14 cellular contexts compared by ENCODE assay signal in the genomic region with DNA sequence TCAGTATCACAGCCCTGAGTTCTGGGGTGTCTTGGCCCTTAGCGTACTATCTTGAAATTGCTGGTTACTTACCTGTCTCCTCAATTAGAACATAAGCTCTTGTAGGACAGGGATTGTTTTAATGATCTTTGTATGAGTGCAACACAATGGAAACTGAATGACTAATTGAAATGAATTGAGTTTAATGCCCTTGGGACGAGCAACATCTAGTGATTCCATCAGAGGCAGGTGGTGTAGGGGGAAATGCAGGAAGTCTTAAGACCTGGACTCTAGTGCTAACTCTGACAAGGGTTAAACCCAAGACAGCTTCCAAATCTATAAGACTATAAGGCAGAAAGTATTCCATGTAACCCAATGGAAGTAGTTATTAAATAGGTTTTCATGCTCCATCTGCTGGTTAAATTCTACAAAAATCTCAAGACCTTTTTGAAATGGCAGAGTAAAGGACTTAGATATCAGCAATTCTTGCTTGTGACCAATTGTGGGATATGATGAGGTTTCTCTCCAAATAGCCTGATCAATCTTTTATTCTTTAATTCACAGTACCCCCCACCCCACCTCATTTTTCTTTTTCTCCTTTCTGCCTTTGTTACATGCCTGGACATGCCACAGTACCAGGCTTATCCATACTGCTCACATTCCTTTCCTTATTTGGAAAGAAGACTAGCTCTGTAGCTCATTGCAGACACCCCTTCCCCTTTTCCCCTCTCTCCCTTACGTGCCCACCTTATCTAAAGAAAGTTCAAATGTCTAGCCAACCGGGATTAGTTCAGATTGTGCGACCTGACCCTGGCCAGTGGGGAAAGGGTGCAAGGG.
A peak's percentile ranks its signal among the peaks of the same experiment; 100 is the strongest.
DNase-seq lines count a peak whose midpoint lies in the region; ATAC-seq, FAIRE-seq and TF ChIP-seq lines count a peak whose summit lies in the region.
"Had no signal": no experiment of that assay in that cellular context is flagged by ENCODE, and none has a peak within 500 bp of the region (broad histone marks: within the 10 kb centered on the region; RNA-seq: fewer than 3 reads in every experiment).

No MANE protein-coding gene starts in this region.

- H2AFZ ChIP-seq in OCI-LY3 (ENCODE audit: low read depth, low read length) (no peak overlapping the region), endothelial cell of umbilical vein (ENCODE audit: low read depth, low read length) (no peak overlapping the region)

- no peak for TF ChIP-seq POLR2A in endothelial cell of umbilical vein (IDR thresholded peaks at IDR 0.05; ENCODE audit: low read depth, low read length)

- no peak overlapping the region for H3K4me3 ChIP-seq in OCI-LY3 (ENCODE audit: low read length)
- H3K4me3 ChIP-seq in endothelial cell of umbilical vein (replicated peaks in 1 of 3; ENCODE audit: insufficient read depth in 1 of 3, low read depth in 1 of 3, low read length in 3 of 3), result no peak overlapping the region

- no peaks in the 10 kb centered on the region for H3K4me1 ChIP-seq in OCI-LY3 (ENCODE audit: low read length)
- H3K4me1 ChIP-seq in endothelial cell of umbilical vein (ENCODE audit: control insufficient read depth, extremely low read depth, insufficient read depth, low read length), result no peaks in the 10 kb centered on the region

- ATAC-seq in GM18861 (IDR thresholded peaks at IDR 0.05; ENCODE audit: unreplicated experiment), result no peak

- POLR2A ChIA-PET in endothelial cell of umbilical vein (lab: Charles Lee), result no interaction called here

- no peak overlapping the region for H3K9ac ChIP-seq in OCI-LY3 (ENCODE audit: low read length)
- no peak overlapping the region for H3K9ac ChIP-seq in endothelial cell of umbilical vein (replicated peaks; ENCODE audit: extremely low read depth, insufficient read depth, low read length)

- H3K27ac ChIP-seq in OCI-LY3 (ENCODE audit: low read length), result no peak overlapping the region
- H3K27ac ChIP-seq in endothelial cell of umbilical vein (ENCODE audit: insufficient read depth, low read depth, low read length), result no peak overlapping the region

- H3K36me3 ChIP-seq in OCI-LY3 (replicated peaks; ENCODE audit: low read depth, low read length) (no peaks in the 10 kb centered on the region), endothelial cell of umbilical vein (ENCODE audit: control insufficient read depth in 2 of 2, extremely low read depth in 1 of 2, insufficient read depth in 2 of 2, low read length in 2 of 2) (no peaks in the 10 kb centered on the region)

- H3K79me2 ChIP-seq in OCI-LY3 (ENCODE audit: low read length) (no peaks in the 10 kb centered on the region), endothelial cell of umbilical vein (ENCODE audit: control insufficient read depth, insufficient read depth, low read length) (no peaks in the 10 kb centered on the region)

- no peaks in the 10 kb centered on the region for H3K9me1 ChIP-seq in endothelial cell of umbilical vein (replicated peaks; ENCODE audit: control insufficient read depth, extremely low read depth, insufficient read depth, low read length)

- no TSS peak for BruUV-seq in endothelial cell of umbilical vein (replicated peaks; lab: Mats Ljungman, UMichigan)

- intact Hi-C loops in endothelial cell of umbilical vein (cut with micrococcal nuclease), result no loop called here

- H3K9me3 ChIP-seq in OCI-LY3 (ENCODE audit: insufficient read depth, low read length) (no peaks in the 10 kb centered on the region), endothelial cell of umbilical vein (replicated peaks; ENCODE audit: control insufficient read depth, insufficient read depth, low read length) (no peaks in the 10 kb centered on the region)

- H4K20me1 ChIP-seq in OCI-LY3 (ENCODE audit: insufficient read depth, low read length) (no peaks in the 10 kb centered on the region), endothelial cell of umbilical vein (replicated peaks; ENCODE audit: control insufficient read depth, extremely low read depth, insufficient read depth, low read length) (no peaks in the 10 kb centered on the region)

- H3K27me3 ChIP-seq in OCI-LY3 (ENCODE audit: low read depth, low read length), result no peaks in the 10 kb centered on the region
- H3K27me3 ChIP-seq in endothelial cell of umbilical vein (ENCODE audit: control insufficient read depth in 2 of 2, insufficient read depth in 2 of 2, low read length in 2 of 2), result no peaks in the 10 kb centered on the region

- CTCF ChIA-PET in endothelial cell of umbilical vein (lab: Charles Lee), result no interaction called here

- dilution Hi-C loops in endothelial cell of umbilical vein (cut with MboI; ENCODE audit: extremely low pct_ligation_motif_present, low sequenced_read_pairs), result no loop called here

- DNase-seq in GM03348 (ENCODE audit: low spot score) (peak; percentile 52), endothelial cell of umbilical vein (ENCODE audit: low read depth, low spot score) (peak; percentile 11), non-pigmented ciliary epithelial cell (ENCODE audit: low read depth) (peak; percentile 41), NCI-H526 (lab: John Stamatoyannopoulos, UW) (no peak), NCI-H82 treated with DMSO at 0.1 percent for 48 hours (lab: John Stamatoyannopoulos, UW; ENCODE audit: unreplicated experiment) (no peak), GM19239 (ENCODE audit: insufficient read length, low spot score) (no peak)
- DNase-seq: activated CD4-positive, alpha-beta T cell treated with anti-CD3 and anti-CD28 coated beads, Interleukin-2, amount 50 U/mL, for 48 hours; DMS79; islet precursor cell; NCI-H510A; nucleus accumbens had no signal

- no peak for FAIRE-seq in endothelial cell of umbilical vein (lab: Jason Lieb, UNC)
- no peak for FAIRE-seq in GM19239 (lab: Jason Lieb, UNC)
- FAIRE-seq: GM18507 had no signal

- H3K4me2 ChIP-seq in OCI-LY3 (ENCODE audit: low read length) (no peak overlapping the region), endothelial cell of umbilical vein (ENCODE audit: insufficient read depth, low read length) (no peak overlapping the region)

- TF ChIP-seq CTCF in OCI-LY3 (IDR thresholded peaks at IDR 0.05; ENCODE audit: low read depth, low read length) (peak; percentile 35), endothelial cell of umbilical vein (IDR thresholded peaks at IDR 0.05; ENCODE audit: extremely low read depth in 1 of 2, insufficient read depth in 1 of 2, low read depth in 1 of 2, low read length in 2 of 2) (no peak)

TF ChIP-seq in endothelial cell of umbilical vein, 7 proteins besides CTCF, POLR2A, EP300 and RAD21:
- TF ChIP-seq GATA2 (IDR thresholded peaks at IDR 0.05; ENCODE audit: insufficient read depth, insufficient read length, low read depth, low read length) (no peak), JUN (IDR thresholded peaks at IDR 0.05; ENCODE audit: borderline replicate concordance, insufficient read depth, insufficient read length, low read depth) (no peak), EZH2 (IDR thresholded peaks at IDR 0.05; ENCODE audit: borderline replicate concordance, low read depth, low read length, severe bottlenecking) (no peak), FOS (IDR thresholded peaks at IDR 0.05; ENCODE audit: borderline replicate concordance, insufficient read depth, low read length) (no peak), POLR2AphosphoS5 (IDR thresholded peaks at IDR 0.05; ENCODE audit: insufficient read depth, low read depth, low read length) (no peak)
- TF ChIP-seq, protein P1, sequence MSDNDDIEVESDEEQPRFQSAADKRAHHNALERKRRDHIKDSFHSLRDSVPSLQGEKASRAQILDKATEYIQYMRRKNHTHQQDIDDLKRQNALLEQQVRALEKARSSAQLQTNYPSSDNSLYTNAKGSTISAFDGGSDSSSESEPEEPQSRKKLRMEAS (IDR thresholded peaks at IDR 0.05; ENCODE audit: insufficient read depth, insufficient read length), result no peak

Comparison
In these comparisons a context has a peak if more than half of its experiments do, and no peak if none do; other contexts are left out.
1. DNase-seq: peak in GM03348 (single experiment), endothelial cell of umbilical vein (single experiment) and non-pigmented ciliary epithelial cell (single experiment); none in NCI-H526 (0 of 2), NCI-H82 treated with DMSO at 0.1 percent for 48 hours (single experiment) and GM19239 (single experiment).